16 cellular contexts compared by ENCODE assay signal in genomic region chr22:27097933-27098332, GRCh38.
"Had no signal": no experiment of that assay in that cellular context is flagged by ENCODE, and none has a peak within 500 bp of the region (broad histone marks: within the 10 kb centered on the region; RNA-seq: fewer than 3 reads in every experiment).

No MANE protein-coding gene starts in this region.

- DNase-seq: activated CD4-positive, alpha-beta T cell treated with anti-CD3 and anti-CD28 coated beads, Interleukin-2, amount 50 U/mL, for 4 hours; activated CD4-positive, CD25-positive, alpha-beta regulatory T cell treated with anti-CD3 and anti-CD28 coated beads, Interleukin-2, amount 50 U/mL, for 72 hours; activated gamma-delta T cell; activated T-cell treated with anti-CD3 and anti-CD28 coated beads, Interleukin-2, amount 50 U/mL, for 24 hours; dermis blood vessel endothelial cell; effector memory CD8-positive, alpha-beta T cell; left ventricle myocardium inferior; mucosa of descending colon; naive thymus-derived CD8-positive, alpha-beta T cell; retina; stimulated activated CD4-positive, alpha-beta T cell treated with anti-CD3 and anti-CD28 coated beads, Interleukin-4, amount 100 ng/mL, for 1 hour; stimulated activated naive CD4-positive, alpha-beta T cell; T-cell; T-helper 9 cell had no signal

- H3K4me3 ChIP-seq: left ventricle myocardium inferior, mucosa of descending colon, tibial artery had no signal

- ATAC-seq: activated naive CD4-positive, alpha-beta T cell treated with anti-CD3 and anti-CD28 coated beads, Interleukin-2, amount 50 U/mL, for 72 hours; effector memory CD8-positive, alpha-beta T cell; mucosa of descending colon; naive thymus-derived CD8-positive, alpha-beta T cell; T-cell had no signal
